1 cellular context compared by ENCODE assay signal in genomic region chr4:128819082-128819742, GRCh38.
TF ChIP-seq lines count a peak whose summit lies in the region.

No MANE protein-coding gene starts in this region.

TF ChIP-seq in GM12878, 131 proteins besides CTCF, POLR2A, EP300 and RAD21:
- no peak for TF ChIP-seq ZBTB11 (CRISPR knock-in tag; IDR thresholded peaks at IDR 0.05)
- TF ChIP-seq NR2F1 (conservative IDR thresholded peaks at IDR 0.05) = no peak
- TF ChIP-seq HDGF (IDR thresholded peaks at IDR 0.05) = no peak
- TF ChIP-seq TAF1 (IDR thresholded peaks at IDR 0.05; ENCODE audit: borderline replicate concordance, low read depth, low read length) = no peak
- TF ChIP-seq SUPT20H (IDR thresholded peaks at IDR 0.05; ENCODE audit: borderline replicate concordance, control insufficient read depth, low read depth, low read length) = no peak
- TF ChIP-seq SMAD1 (IDR thresholded peaks at IDR 0.05; ENCODE audit: low read depth, partially characterized antibody) = no peak
- no peak for TF ChIP-seq CBFB (IDR thresholded peaks at IDR 0.05; ENCODE audit: low read depth)
